In the genomic region with DNA sequence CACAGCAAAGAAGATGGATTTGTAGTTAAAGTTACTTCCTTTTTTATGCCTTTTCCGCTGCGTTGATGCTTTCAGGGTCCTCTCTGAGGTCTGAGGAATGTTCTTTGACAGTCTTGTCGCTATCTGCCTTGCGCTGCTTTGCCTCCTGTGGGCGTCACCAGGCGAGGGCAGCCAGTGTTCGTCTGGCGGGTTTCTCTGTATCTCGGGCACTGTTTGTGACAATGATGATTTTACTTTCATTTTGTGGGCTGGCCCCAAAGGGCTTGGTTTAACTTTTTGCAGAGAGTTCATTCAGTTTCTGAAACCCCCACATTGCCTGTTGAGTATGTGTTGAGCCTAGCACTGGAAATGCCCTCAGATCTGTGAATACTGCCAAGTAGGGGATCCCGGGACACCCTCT, we compare ENCODE assay signal across 8 cellular contexts. TPM values are rescaled to one million over a fixed set of nuclear protein-coding genes. Genes with fewer than 3 reads are reported as not detected.
DNase-seq lines count a peak whose midpoint lies in the region; ATAC-seq and TF ChIP-seq lines count a peak whose summit lies in the region.

No MANE protein-coding gene starts in this region.

- ATAC-seq in GM18520 (IDR thresholded peaks at IDR 0.05; ENCODE audit: unreplicated experiment) (peak; percentile 73), HG03064 (IDR thresholded peaks at IDR 0.05; ENCODE audit: low read depth, unreplicated experiment) (peak; percentile 83)

- CTCF ChIA-PET in Caco-2 (lab: Charles Lee): no interaction called here

- peak overlapping the region; percentile 65 for H3K4me3 Mint-ChIP-seq in dendritic cell treated with granulocyte-macrophage colony-stimulating factor and Interleukin-4, amounts not matched to agents 40 ng/mL and 50 ng/mL, for 4 days
- H3K4me3 Mint-ChIP-seq in Caco-2 (ENCODE audit: unreplicated experiment): no peak overlapping the region

- H3K36me3 ChIP-seq in spleen (peaks cover 0 to 41% (median 27%) of the 10 kb centered on the region in 6 donors), Caco-2 (ENCODE audit: control insufficient read depth, insufficient read depth, low read length) (no peaks in the 10 kb centered on the region; the same call in 1 of the 2 replicates)

- H3K27ac ChIP-seq in spleen: peak overlapping the region; percentile 0 to 81 (median 60)

- TF ChIP-seq CTCF in spleen (IDR thresholded peaks at IDR 0.05 in 8 of 11, conservative IDR thresholded peaks at IDR 0.05 in 3 of 11) (no peak), Caco-2 (IDR thresholded peaks at IDR 0.05; ENCODE audit: insufficient read depth in 1 of 2, low read depth in 1 of 2, low read length in 1 of 2, severe bottlenecking in 1 of 2, unreplicated experiment in 1 of 2) (no peak)

- H3K27me3 ChIP-seq in spleen (replicated peaks in 1 of 7) (no peaks in the 10 kb centered on the region), Caco-2 (replicated peaks; ENCODE audit: control insufficient read depth, insufficient read depth, low read length) (no peaks in the 10 kb centered on the region)

- peaks cover 54% of the 10 kb centered on the region for H3K4me1 Mint-ChIP-seq in dendritic cell treated with granulocyte-macrophage colony-stimulating factor and Interleukin-4, amounts not matched to agents 40 ng/mL and 50 ng/mL, for 4 days (ENCODE audit: low read depth)
- H3K4me1 Mint-ChIP-seq in Caco-2 (ENCODE audit: low read depth, unreplicated experiment): peaks cover 6% of the 10 kb centered on the region

- DNase-seq in activated CD4-positive, alpha-beta T cell treated with anti-CD3 and anti-CD28 coated beads for 1 hour: peak; percentile 59
- DNase-seq in spleen (peak; percentile 86), NCI-H774 (lab: John Stamatoyannopoulos, UW) (no peak), Caco-2 (no peak), NOMO-1 treated with DMSO at 0.1 percent for 48 hours (lab: John Stamatoyannopoulos, UW; ENCODE audit: unreplicated experiment) (no peak)

- BruUV-seq in Caco-2 (replicated peaks; lab: Mats Ljungman, UMichigan): no TSS peak

- H3K27ac Mint-ChIP-seq in dendritic cell treated with granulocyte-macrophage colony-stimulating factor and Interleukin-4, amounts not matched to agents 40 ng/mL and 50 ng/mL, for 4 days: peak overlapping the region; percentile 85
- no peak overlapping the region for H3K27ac Mint-ChIP-seq in Caco-2 (ENCODE audit: unreplicated experiment)

- H3K4me1 ChIP-seq in spleen (peaks cover 19 to 59% (median 27%) of the 10 kb centered on the region in 6 donors), Caco-2 (peaks cover 6% of the 10 kb centered on the region)

- H3K9me3 ChIP-seq in spleen: no peaks in the 10 kb centered on the region
- no peaks in the 10 kb centered on the region for H3K9me3 ChIP-seq in Caco-2

- peaks cover 42% of the 10 kb centered on the region for H3K36me3 Mint-ChIP-seq in dendritic cell treated with granulocyte-macrophage colony-stimulating factor and Interleukin-4, amounts not matched to agents 40 ng/mL and 50 ng/mL, for 4 days (ENCODE audit: low read depth)
- peaks cover 30% of the 10 kb centered on the region for H3K36me3 Mint-ChIP-seq in Caco-2 (ENCODE audit: insufficient read depth, unreplicated experiment)

- no peak for TF ChIP-seq POLR2A in spleen (IDR thresholded peaks at IDR 0.05)

- H3K4me3 ChIP-seq in spleen: peak overlapping the region; percentile 0 to 67 (median 26)
- H3K4me3 ChIP-seq in Caco-2 (ENCODE audit: low read depth, low read length): no peak overlapping the region

- H3K9me3 Mint-ChIP-seq in dendritic cell treated with granulocyte-macrophage colony-stimulating factor and Interleukin-4, amounts not matched to agents 40 ng/mL and 50 ng/mL, for 4 days: no peaks in the 10 kb centered on the region
- H3K9me3 Mint-ChIP-seq in Caco-2 (ENCODE audit: unreplicated experiment): no peaks in the 10 kb centered on the region

- POLR2A ChIA-PET in Caco-2 (lab: Charles Lee): no interaction called here

- no peaks in the 10 kb centered on the region for H3K27me3 Mint-ChIP-seq in dendritic cell treated with granulocyte-macrophage colony-stimulating factor and Interleukin-4, amounts not matched to agents 40 ng/mL and 50 ng/mL, for 4 days
- H3K27me3 Mint-ChIP-seq in Caco-2 (ENCODE audit: insufficient read depth, unreplicated experiment): no peaks in the 10 kb centered on the region

- 3 to 6% (median 6%) methylated on average over 10 of the region's 10 CpGs for WGBS in spleen, 5 donors

- intact Hi-C loops in dendritic cell treated with granulocyte-macrophage colony-stimulating factor and Interleukin-4, amounts not matched to agents 40 ng/mL and 50 ng/mL, for 4 days (cut with micrococcal nuclease): loop anchor here (10.0 kb wide), 2 partner anchors 440 to 630 kb away; partner anchors contain the start of gene TMEM158
- intact Hi-C loops in spleen (cut with DNase I; ENCODE audit: low total_unique reads) (no loop called here), Caco-2 (cut with micrococcal nuclease; ENCODE audit: unreplicated experiment) (loop anchor here (2.0 to 10.0 kb wide), 2 partner anchors 72 to 440 kb away; partner anchors contain the start of gene TMEM158)

RNA-seq across cellular contexts. Expression of gene SACM1L, which starts 24.6 kb away (rescaled TPM):
- 10 to 100 TPM; 55.5 to 93.7 (median 67.5) TPM for total RNA-seq in spleen
- 10 to 100 TPM; 21.0 to 28.2 (median 27.9) TPM for polyA plus RNA-seq in spleen
- 51.0 and 53.5 TPM in 2 replicates for total RNA-seq in Caco-2 (2022)

Comparison
In these comparisons a context has a peak if more than half of its experiments do, and no peak if none do; other contexts are left out.
1. DNase-seq: peak in activated CD4-positive, alpha-beta T cell treated with anti-CD3 and anti-CD28 coated beads for 1 hour (single experiment) and spleen (single experiment); none in NCI-H774 (single experiment), Caco-2 (0 of 2) and NOMO-1 treated with DMSO at 0.1 percent for 48 hours (single experiment).